Comparison of ENCODE assay signal across 1 cellular context in the genomic region with DNA sequence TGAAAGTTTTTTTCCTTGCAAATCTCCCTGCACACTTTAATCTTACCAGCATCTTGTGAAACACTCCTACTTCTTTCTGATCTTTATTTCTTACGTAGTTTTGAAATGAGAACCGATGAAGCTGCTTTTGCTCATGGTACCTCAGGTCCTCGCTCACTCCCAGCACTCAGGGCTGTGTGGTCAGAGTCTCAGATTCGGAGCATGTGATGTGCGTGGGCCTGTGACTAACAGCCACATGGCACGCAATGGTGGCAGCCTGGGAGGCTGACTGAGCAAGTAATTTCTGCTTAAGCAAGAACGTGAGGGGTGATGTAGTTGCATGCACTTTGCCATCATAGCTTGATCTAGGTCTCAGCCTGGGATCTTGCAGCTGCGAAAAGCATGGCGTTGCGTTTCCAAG.
TF ChIP-seq lines count a peak whose summit lies in the region.

No MANE protein-coding gene starts in this region.

TF ChIP-seq in H1, 55 proteins besides CTCF, POLR2A, EP300 and RAD21:
- TF ChIP-seq SRF (IDR thresholded peaks at IDR 0.05; ENCODE audit: low read depth, low read length) (no peak), TBP (IDR thresholded peaks at IDR 0.05; ENCODE audit: low read depth, low read length) (no peak)
